1 cellular context compared by ENCODE assay signal in genomic region chr10:99534456-99534938, GRCh38.
A peak's percentile ranks its signal among the peaks of the same experiment; 100 is the strongest.
TF ChIP-seq lines count a peak whose summit lies in the region.

No MANE protein-coding gene starts in this region.

TF ChIP-seq in GM23338, 12 proteins besides CTCF, POLR2A, EP300 and RAD21:
- TF ChIP-seq EZH2 (IDR thresholded peaks at IDR 0.05; ENCODE audit: low read depth, unreplicated experiment) = peak; percentile 100
- TF ChIP-seq JUNB (IDR thresholded peaks at IDR 0.05; ENCODE audit: unreplicated experiment) = no peak
